ENCODE assay signal across 12 cellular contexts in genomic region chr6:114249522-114249921, GRCh38.
DNase-seq lines count a peak whose midpoint lies in the region; ATAC-seq and TF ChIP-seq lines count a peak whose summit lies in the region.
"Had no signal": no experiment of that assay in that cellular context is flagged by ENCODE, and none has a peak within 500 bp of the region (broad histone marks: within the 10 kb centered on the region; RNA-seq: fewer than 3 reads in every experiment).

No MANE protein-coding gene starts in this region.

- no peak for ATAC-seq in HG02642 (IDR thresholded peaks at IDR 0.05; ENCODE audit: poor library complexity, unreplicated experiment)
- ATAC-seq: A549; CD8-positive, alpha-beta T cell had no signal

- peaks cover 34% of the 10 kb centered on the region for H3K4me1 ChIP-seq in SJCRH30
- H3K4me1 ChIP-seq: A549 had no signal

- no peaks in the 10 kb centered on the region for H3K36me3 ChIP-seq in SJCRH30

- TF ChIP-seq CTCF in coronary artery (IDR thresholded peaks at IDR 0.05): no peak

- DNase-seq in LHCN-M2 (ENCODE audit: low read depth) (peak; percentile 86), SJCRH30 (peak; percentile 84 to 87), myocyte (ENCODE audit: low read depth) (peak; percentile 83), coronary artery (ENCODE audit: low spot score) (no peak), mucosa of gallbladder (ENCODE audit: low spot score) (no peak)
- DNase-seq: CD8-positive, alpha-beta T cell; COR-L47; DMS153; DMS79 treated with DMSO at 0.1 percent for 48 hours; EL had no signal

- H3K27ac ChIP-seq in SJCRH30 (peak overlapping the region; percentile 88), coronary artery (no peak overlapping the region)
- H3K27ac ChIP-seq: A549 had no signal

- no peaks in the 10 kb centered on the region for H3K27me3 ChIP-seq in SJCRH30

- H3K4me3 ChIP-seq in SJCRH30: no peak overlapping the region
- H3K4me3 ChIP-seq in coronary artery: no peak overlapping the region
- H3K4me3 ChIP-seq: A549 had no signal

- no peaks in the 10 kb centered on the region for H3K9me3 ChIP-seq in SJCRH30 (replicated peaks)
- H3K9me3 ChIP-seq: A549 had no signal

Comparison
In these comparisons a context has a peak if more than half of its experiments do, and no peak if none do; other contexts are left out.
1. DNase-seq: peak in LHCN-M2 (single experiment), SJCRH30 (2 of 2) and myocyte (single experiment); none in coronary artery (single experiment) and mucosa of gallbladder (single experiment).